Comparison of ENCODE assay signal across 9 cellular contexts in genomic region chr7:20083781-20084180, GRCh38.
DNase-seq lines count a peak whose midpoint lies in the region; ATAC-seq and TF ChIP-seq lines count a peak whose summit lies in the region.
"Had no signal": no experiment of that assay in that cellular context is flagged by ENCODE, and none has a peak within 500 bp of the region (broad histone marks: within the 10 kb centered on the region; RNA-seq: fewer than 3 reads in every experiment).

No MANE protein-coding gene starts in this region.

- no peak overlapping the region for H3K27ac ChIP-seq in MM.1S (ENCODE audit: low read length)
- no peak overlapping the region for H3K27ac ChIP-seq in substantia nigra (ENCODE audit: low read depth, low read length, poor library complexity, severe bottlenecking)

- H3K36me3 Mint-ChIP-seq in activated T-helper 17 cell treated with anti-CD3 and anti-CD28 coated beads, Interleukin-2, amount 50 U/mL, for 72 hours (ENCODE audit: low read depth) = no peaks in the 10 kb centered on the region

- no peaks in the 10 kb centered on the region for H3K4me1 Mint-ChIP-seq in activated T-helper 17 cell treated with anti-CD3 and anti-CD28 coated beads, Interleukin-2, amount 50 U/mL, for 72 hours

- DNase-seq in Daoy (ENCODE audit: low read depth) (peak; percentile 83), kidney tubule cell (ENCODE audit: low spot score) (peak; percentile 63), 8988T (no peak), MM.1S (no peak), substantia nigra (lab: John Stamatoyannopoulos, UW) (no peak)
- DNase-seq in stimulated activated CD4-positive, alpha-beta T cell treated with anti-CD3 and anti-CD28 coated beads, Interleukin-2, amount 100 ng/mL, for 24 hours = no peak
- DNase-seq: stimulated activated CD4-positive, alpha-beta T cell treated with anti-CD3 and anti-CD28 coated beads, Interleukin-4, amount 100 ng/mL, for 4 hours had no signal

- no peaks in the 10 kb centered on the region for H3K9me3 ChIP-seq in MM.1S (replicated peaks; ENCODE audit: insufficient read depth, low read length)

- no peak for TF ChIP-seq CTCF in MM.1S (IDR thresholded peaks at IDR 0.05; ENCODE audit: low read length)

- H3K36me3 ChIP-seq in MM.1S (replicated peaks; ENCODE audit: insufficient read depth, low read length) = no peaks in the 10 kb centered on the region

- no peaks in the 10 kb centered on the region for H3K27me3 ChIP-seq in MM.1S (replicated peaks; ENCODE audit: insufficient read depth, low read length)

- no peaks in the 10 kb centered on the region for H3K9me2 ChIP-seq in MM.1S (replicated peaks; ENCODE audit: insufficient read depth, low read length)

- H3K9ac ChIP-seq in MM.1S (ENCODE audit: low read length) = no peak overlapping the region

- no peak overlapping the region for H3K4me2 ChIP-seq in MM.1S (ENCODE audit: low read depth, low read length)

- H3K27ac Mint-ChIP-seq in activated T-helper 17 cell treated with anti-CD3 and anti-CD28 coated beads, Interleukin-2, amount 50 U/mL, for 72 hours = no peak overlapping the region

- H3K79me2 ChIP-seq in MM.1S (ENCODE audit: low read length) = no peaks in the 10 kb centered on the region

- H2AFZ ChIP-seq in MM.1S (ENCODE audit: low read length) = no peak overlapping the region

- ATAC-seq in HG02610 (IDR thresholded peaks at IDR 0.05; ENCODE audit: unreplicated experiment) = peak; percentile 67
- peak; percentile 31 for ATAC-seq in activated T-helper 17 cell treated with anti-CD3 and anti-CD28 coated beads, Interleukin-2, amount 50 U/mL, for 72 hours (replicated peaks)

- H3K4me3 Mint-ChIP-seq in activated T-helper 17 cell treated with anti-CD3 and anti-CD28 coated beads, Interleukin-2, amount 50 U/mL, for 72 hours = no peak overlapping the region

- peaks cover 3% of the 10 kb centered on the region for H3K9me3 Mint-ChIP-seq in activated T-helper 17 cell treated with anti-CD3 and anti-CD28 coated beads, Interleukin-2, amount 50 U/mL, for 72 hours

- no peaks in the 10 kb centered on the region for H3F3A ChIP-seq in MM.1S (ENCODE audit: insufficient read depth, low read length)

- H3K4me3 ChIP-seq in MM.1S (ENCODE audit: low read length) = no peak overlapping the region

- H3K4me1 ChIP-seq in MM.1S (ENCODE audit: low read length) = no peaks in the 10 kb centered on the region

- no peaks in the 10 kb centered on the region for H4K20me1 ChIP-seq in MM.1S (ENCODE audit: insufficient read depth, low read length)

- no peaks in the 10 kb centered on the region for H3K27me3 Mint-ChIP-seq in activated T-helper 17 cell treated with anti-CD3 and anti-CD28 coated beads, Interleukin-2, amount 50 U/mL, for 72 hours

Comparison
In these comparisons a context has a peak if more than half of its experiments do, and no peak if none do; other contexts are left out.
1. DNase-seq: peak in Daoy (single experiment) and kidney tubule cell (single experiment); none in 8988T (single experiment), stimulated activated CD4-positive, alpha-beta T cell treated with anti-CD3 and anti-CD28 coated beads, Interleukin-2, amount 100 ng/mL, for 24 hours (0 of 2), MM.1S (single experiment) and substantia nigra (0 of 49).